ENCODE assay signal across 17 cellular contexts in genomic region chr7:132545756-132546155, GRCh38. TPM values are rescaled to one million over a fixed set of nuclear protein-coding genes. Genes with fewer than 3 reads are reported as not detected.
DNase-seq lines count a peak whose midpoint lies in the region; ATAC-seq and TF ChIP-seq lines count a peak whose summit lies in the region.
"Had no signal": no experiment of that assay in that cellular context is flagged by ENCODE, and none has a peak within 500 bp of the region (broad histone marks: within the 10 kb centered on the region; RNA-seq: fewer than 3 reads in every experiment).

No MANE protein-coding gene starts in this region.

- peaks cover 5% of the 10 kb centered on the region for H3K36me3 Mint-ChIP-seq in activated T-helper 2 cell treated with anti-CD3 and anti-CD28 coated beads, Interferon-gamma antibody, Interleukin-2, Interleukin-4, amounts not matched to agents 10 μg/mL and 5 μg/mL and 100 μg/mL, durations not matched to agents 14 hours and 24 hours and 36 hours (ENCODE audit: low read depth)
- H3K36me3 Mint-ChIP-seq: CD4-positive, CD25-positive, alpha-beta regulatory T cell had no signal

- peaks cover 16% of the 10 kb centered on the region for H3K4me1 Mint-ChIP-seq in activated T-helper 2 cell treated with anti-CD3 and anti-CD28 coated beads, Interferon-gamma antibody, Interleukin-2, Interleukin-4, amounts not matched to agents 10 μg/mL and 5 μg/mL and 100 μg/mL, durations not matched to agents 14 hours and 24 hours and 36 hours (ENCODE audit: low read depth)
- peaks cover 22% of the 10 kb centered on the region for H3K4me1 Mint-ChIP-seq in stimulated activated naive CD8-positive, alpha-beta T cell treated with anti-CD3 and anti-CD28 coated beads, Interleukin-15, amount 100 ng/mL, for 72 hours
- H3K4me1 Mint-ChIP-seq: CD4-positive, CD25-positive, alpha-beta regulatory T cell had no signal

- intact Hi-C loops in activated T-helper 2 cell treated with anti-CD3 and anti-CD28 coated beads, Interferon-gamma antibody, Interleukin-2, Interleukin-4, amounts not matched to agents 10 μg/mL and 5 μg/mL and 100 μg/mL, durations not matched to agents 14 hours and 24 hours and 36 hours (cut with micrococcal nuclease): no loop called here

- no peak overlapping the region for H3K4me3 Mint-ChIP-seq in activated T-helper 2 cell treated with anti-CD3 and anti-CD28 coated beads, Interferon-gamma antibody, Interleukin-2, Interleukin-4, amounts not matched to agents 10 μg/mL and 5 μg/mL and 100 μg/mL, durations not matched to agents 14 hours and 24 hours and 36 hours (ENCODE audit: low read depth)
- H3K4me3 Mint-ChIP-seq in stimulated activated naive CD8-positive, alpha-beta T cell treated with anti-CD3 and anti-CD28 coated beads, Interleukin-15, amount 100 ng/mL, for 72 hours: no peak overlapping the region

- H3K4me3 ChIP-seq in astrocyte of the spinal cord (ENCODE audit: low read depth, low read length): no peak overlapping the region
- H3K4me3 ChIP-seq: BLaER1 had no signal

- DNase-seq in EL (peak; percentile 31), NCI-H82 treated with DMSO at 0.1 percent for 48 hours (lab: John Stamatoyannopoulos, UW; ENCODE audit: unreplicated experiment) (peak; percentile 50), astrocyte of the spinal cord (ENCODE audit: low read depth, low spot score) (peak; percentile 41), kidney tubule cell (ENCODE audit: low spot score) (peak; percentile 74)
- no peak for DNase-seq in activated T-helper 2 cell treated with anti-CD3 and anti-CD28 coated beads, Interferon-gamma antibody, Interleukin-2, Interleukin-4, amounts not matched to agents 10 μg/mL and 5 μg/mL and 100 μg/mL, durations not matched to agents 14 hours and 24 hours and 36 hours (ENCODE audit: low spot score)
- no peak for DNase-seq in stimulated activated naive CD8-positive, alpha-beta T cell treated with anti-CD3 and anti-CD28 coated beads, Interleukin-15, amount 100 ng/mL, for 72 hours
- DNase-seq: CD4-positive, CD25-positive, alpha-beta regulatory T cell; Karpas-422; NCI-H1092 treated with DMSO at 0.1 percent for 48 hours; NCI-H1436; NCI-H187; NCI-H2171 treated with DMSO at 0.1 percent for 48 hours; NCI-H345; NCI-H510A treated with DMSO at 0.1 percent for 48 hours; SHP77 treated with DMSO at 0.1 percent for 48 hours had no signal

- ATAC-seq in HG03159 (IDR thresholded peaks at IDR 0.05; ENCODE audit: unreplicated experiment): no peak
- no peak for ATAC-seq in stimulated activated naive CD8-positive, alpha-beta T cell treated with anti-CD3 and anti-CD28 coated beads, Interleukin-15, amount 100 ng/mL, for 72 hours

- no peak overlapping the region for H3K27ac Mint-ChIP-seq in activated T-helper 2 cell treated with anti-CD3 and anti-CD28 coated beads, Interferon-gamma antibody, Interleukin-2, Interleukin-4, amounts not matched to agents 10 μg/mL and 5 μg/mL and 100 μg/mL, durations not matched to agents 14 hours and 24 hours and 36 hours
- H3K27ac Mint-ChIP-seq in stimulated activated naive CD8-positive, alpha-beta T cell treated with anti-CD3 and anti-CD28 coated beads, Interleukin-15, amount 100 ng/mL, for 72 hours: no peak overlapping the region
- H3K27ac Mint-ChIP-seq: CD4-positive, CD25-positive, alpha-beta regulatory T cell had no signal

- H3K27me3 Mint-ChIP-seq in activated T-helper 2 cell treated with anti-CD3 and anti-CD28 coated beads, Interferon-gamma antibody, Interleukin-2, Interleukin-4, amounts not matched to agents 10 μg/mL and 5 μg/mL and 100 μg/mL, durations not matched to agents 14 hours and 24 hours and 36 hours (ENCODE audit: low read depth): peaks cover 20% of the 10 kb centered on the region
- H3K27me3 Mint-ChIP-seq in stimulated activated naive CD8-positive, alpha-beta T cell treated with anti-CD3 and anti-CD28 coated beads, Interleukin-15, amount 100 ng/mL, for 72 hours: peaks cover 3% of the 10 kb centered on the region

- TF ChIP-seq CTCF in astrocyte of the spinal cord (IDR thresholded peaks at IDR 0.05; ENCODE audit: low read depth, low read length): no peak

- peaks cover 6% of the 10 kb centered on the region for H3K9me3 Mint-ChIP-seq in activated T-helper 2 cell treated with anti-CD3 and anti-CD28 coated beads, Interferon-gamma antibody, Interleukin-2, Interleukin-4, amounts not matched to agents 10 μg/mL and 5 μg/mL and 100 μg/mL, durations not matched to agents 14 hours and 24 hours and 36 hours
- peaks cover 3 to 15% of the 10 kb centered on the region in 2 donors for H3K9me3 Mint-ChIP-seq in stimulated activated naive CD8-positive, alpha-beta T cell treated with anti-CD3 and anti-CD28 coated beads, Interleukin-15, amount 100 ng/mL, for 72 hours

- in situ Hi-C loops in astrocyte of the spinal cord (cut with HindIII; ENCODE audit: low sequenced_read_pairs): no loop called here

RNA-seq across cellular contexts. Expression of gene PLXNA4, which starts 30.5 kb away (rescaled TPM):
- 0.14 and 0.21 TPM in 2 replicates for total RNA-seq in activated T-helper 2 cell treated with anti-CD3 and anti-CD28 coated beads, Interferon-gamma antibody, Interleukin-2, Interleukin-4, amounts not matched to agents 10 μg/mL and 5 μg/mL and 100 μg/mL, durations not matched to agents 14 hours and 24 hours and 36 hours

Comparison
In these comparisons a context has a peak if more than half of its experiments do, and no peak if none do; other contexts are left out.
1. DNase-seq: peak in EL (single experiment), NCI-H82 treated with DMSO at 0.1 percent for 48 hours (single experiment), astrocyte of the spinal cord (single experiment) and kidney tubule cell (single experiment); none in activated T-helper 2 cell treated with anti-CD3 and anti-CD28 coated beads, Interferon-gamma antibody, Interleukin-2, Interleukin-4, amounts not matched to agents 10 μg/mL and 5 μg/mL and 100 μg/mL, durations not matched to agents 14 hours and 24 hours and 36 hours (single experiment) and stimulated activated naive CD8-positive, alpha-beta T cell treated with anti-CD3 and anti-CD28 coated beads, Interleukin-15, amount 100 ng/mL, for 72 hours (0 of 2).